Comparison of ENCODE assay signal across 1 cellular context in the genomic region with DNA sequence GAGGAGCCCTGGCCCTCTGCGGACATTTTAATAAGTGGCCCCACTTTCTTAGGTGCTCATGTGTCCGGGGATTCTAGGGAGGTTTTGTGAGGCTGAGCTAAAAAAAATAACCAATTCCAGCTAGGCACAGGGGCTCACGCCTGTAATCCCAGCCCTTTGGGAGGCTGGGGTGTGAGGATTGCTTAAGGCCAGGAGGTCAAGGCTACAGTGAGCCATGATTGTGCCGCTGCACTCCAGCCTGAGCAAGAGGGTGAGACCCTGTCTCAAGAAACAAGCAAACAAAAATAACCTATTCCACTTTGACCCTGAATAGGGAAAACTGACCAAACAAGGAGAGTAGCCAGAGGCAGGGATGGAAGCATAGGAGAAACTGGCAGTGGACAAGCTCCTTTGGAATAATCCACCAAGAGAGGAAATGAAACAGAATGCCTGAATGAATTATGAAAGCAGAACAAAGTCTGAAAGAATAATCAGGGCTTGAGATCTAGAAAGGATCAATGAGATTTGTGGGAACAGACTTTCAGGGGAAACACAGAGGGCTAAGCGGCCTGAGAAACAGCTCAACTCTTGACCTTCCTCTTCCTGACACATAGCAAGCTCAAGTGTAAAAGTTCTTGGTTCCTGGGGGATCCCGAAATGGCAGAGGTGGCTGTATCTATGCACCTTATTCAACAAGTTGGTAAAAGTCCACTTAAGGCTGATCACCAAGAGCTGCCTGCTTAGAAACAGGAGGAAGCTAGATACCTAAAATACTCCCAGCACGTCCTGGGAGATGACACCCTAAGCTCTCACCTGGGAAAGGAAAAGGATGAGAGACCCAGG.
A peak's percentile ranks its signal among the peaks of the same experiment; 100 is the strongest.
TF ChIP-seq lines count a peak whose summit lies in the region.

No MANE protein-coding gene starts in this region.

TF ChIP-seq in HepG2, 621 proteins besides CTCF, POLR2A, EP300 and RAD21:
- peak; percentile 88 for TF ChIP-seq ZNF770 (CRISPR knock-in tag; IDR thresholded peaks at IDR 0.05)
- TF ChIP-seq NR2F6 (IDR thresholded peaks at IDR 0.05): peak; percentile 65
- peak; percentile 78 for TF ChIP-seq NR2F6 (CRISPR knock-in tag; IDR thresholded peaks at IDR 0.05)
- 0 out of 4 replicates have a peak, but pooled peaks have one; percentile 18 to 51 for TF ChIP-seq NR2F1 (CRISPR knock-in tag; IDR thresholded peaks at IDR 0.05)
- TF ChIP-seq, protein P1, sequence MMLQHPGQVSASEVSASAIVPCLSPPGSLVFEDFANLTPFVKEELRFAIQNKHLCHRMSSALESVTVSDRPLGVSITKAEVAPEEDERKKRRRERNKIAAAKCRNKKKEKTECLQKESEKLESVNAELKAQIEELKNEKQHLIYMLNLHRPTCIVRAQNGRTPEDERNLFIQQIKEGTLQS (CRISPR knock-in tag; IDR thresholded peaks at IDR 0.05): no peak
- TF ChIP-seq RARA (CRISPR knock-in tag; IDR thresholded peaks at IDR 0.05): peak; percentile 52
- TF ChIP-seq NR2F2 (IDR thresholded peaks at IDR 0.05; ENCODE audit: borderline replicate concordance, low read depth): peak; percentile 34; the same call in 1 of the 2 replicates
